20 cellular contexts compared by ENCODE assay signal in the genomic region with DNA sequence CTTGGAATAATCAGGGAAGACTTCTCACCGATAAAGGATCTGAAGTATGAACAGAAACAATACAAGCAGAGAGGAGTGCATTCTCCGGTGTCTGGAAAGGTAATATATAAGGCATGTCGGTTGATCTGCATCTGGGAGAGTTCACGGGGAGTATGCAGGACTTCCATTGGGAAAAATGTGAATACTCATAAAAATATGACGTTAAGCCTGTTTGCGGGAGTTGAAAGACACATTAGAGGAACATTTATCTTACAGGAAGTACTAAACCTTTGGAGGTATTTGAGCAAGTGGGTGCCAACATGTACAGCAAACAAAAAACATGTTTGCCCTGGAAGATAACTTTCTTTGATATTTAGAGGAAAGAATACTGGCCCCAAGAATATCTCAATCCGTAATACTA.
DNase-seq lines count a peak whose midpoint lies in the region; ATAC-seq and TF ChIP-seq lines count a peak whose summit lies in the region.
"Had no signal": no experiment of that assay in that cellular context is flagged by ENCODE, and none has a peak within 500 bp of the region (broad histone marks: within the 10 kb centered on the region; RNA-seq: fewer than 3 reads in every experiment).

No MANE protein-coding gene starts in this region.

- no peaks in the 10 kb centered on the region for H3K9me2 ChIP-seq in PC-3 (replicated peaks; ENCODE audit: low read length)

- 63% methylated on average over 7 of the region's 7 CpGs for WGBS in smooth muscle cell (ENCODE audit: low lambda C conversion rate)

- no peak overlapping the region for H2AFZ ChIP-seq in PC-3 (ENCODE audit: low read length)
- peak overlapping the region; percentile 51 for H2AFZ ChIP-seq in smooth muscle cell (ENCODE audit: low read depth)

- POLR2A ChIA-PET in PC-3 (lab: Charles Lee; ENCODE audit: unreplicated experiment): no interaction called here

- H3K27ac ChIP-seq in PC-3 (ENCODE audit: low read length) (no peak overlapping the region), smooth muscle cell (ENCODE audit: low read depth) (peak overlapping the region; percentile 8)
- H3K27ac ChIP-seq: BLaER1, SJCRH30 had no signal

- no peak for ATAC-seq in PC-3
- no peak for ATAC-seq in GM18907 (IDR thresholded peaks at IDR 0.05; ENCODE audit: unreplicated experiment)
- ATAC-seq in stimulated activated memory B cell treated with anti-CD40 and anti-IgM and Interleukin-4, amounts not matched to agents 10 μg/mL and 1 μg/mL and 100 μg/mL, for 72 hours: no peak

- no TSS peak for BruUV-seq in PC-3 (replicated peaks; lab: Mats Ljungman, UMichigan)

- no peak overlapping the region for H3K27ac Mint-ChIP-seq in stimulated activated memory B cell treated with anti-CD40 and anti-IgM and Interleukin-4, amounts not matched to agents 10 μg/mL and 1 μg/mL and 100 μg/mL, for 72 hours
- H3K27ac Mint-ChIP-seq: CD8-positive, alpha-beta memory T cell had no signal

- H3K9me3 Mint-ChIP-seq in stimulated activated memory B cell treated with anti-CD40 and anti-IgM and Interleukin-4, amounts not matched to agents 10 μg/mL and 1 μg/mL and 100 μg/mL, for 72 hours: peaks cover 3% of the 10 kb centered on the region

- H3K4me3 ChIP-seq in PC-3 (ENCODE audit: low read length): no peak overlapping the region
- H3K4me3 ChIP-seq in epithelial cell of esophagus (ENCODE audit: low read length): no peak overlapping the region
- no peak overlapping the region for H3K4me3 ChIP-seq in smooth muscle cell
- H3K4me3 ChIP-seq: BLaER1, HAP-1, SJCRH30 had no signal

- no peak overlapping the region for H3K4me3 Mint-ChIP-seq in stimulated activated memory B cell treated with anti-CD40 and anti-IgM and Interleukin-4, amounts not matched to agents 10 μg/mL and 1 μg/mL and 100 μg/mL, for 72 hours
- H3K4me3 Mint-ChIP-seq: CD8-positive, alpha-beta memory T cell had no signal

- no peaks in the 10 kb centered on the region; the same call in 1 of the 2 replicates for H3K9me3 ChIP-seq in PC-3 (ENCODE audit: low read length)
- no peaks in the 10 kb centered on the region for H3K9me3 ChIP-seq in smooth muscle cell (replicated peaks; ENCODE audit: low read depth)
- H3K9me3 ChIP-seq: HAP-1, SJCRH30 had no signal

- H3K4me1 ChIP-seq in PC-3 (ENCODE audit: insufficient read depth, low read length) (peaks cover 30% of the 10 kb centered on the region), smooth muscle cell (ENCODE audit: low read depth) (peaks cover 3% of the 10 kb centered on the region)
- H3K4me1 ChIP-seq: BLaER1, HAP-1, SJCRH30 had no signal

- H3K36me3 Mint-ChIP-seq in stimulated activated memory B cell treated with anti-CD40 and anti-IgM and Interleukin-4, amounts not matched to agents 10 μg/mL and 1 μg/mL and 100 μg/mL, for 72 hours: no peaks in the 10 kb centered on the region
- H3K36me3 Mint-ChIP-seq: CD8-positive, alpha-beta memory T cell had no signal

- no peaks in the 10 kb centered on the region for H3K4me1 Mint-ChIP-seq in stimulated activated memory B cell treated with anti-CD40 and anti-IgM and Interleukin-4, amounts not matched to agents 10 μg/mL and 1 μg/mL and 100 μg/mL, for 72 hours
- H3K4me1 Mint-ChIP-seq: CD8-positive, alpha-beta memory T cell had no signal

- intact Hi-C loops in PC-3 (cut with micrococcal nuclease): no loop called here

- CTCF ChIA-PET in PC-3 (lab: Charles Lee): no interaction called here

- H3K27me3 ChIP-seq in PC-3 (ENCODE audit: low read length): no peaks in the 10 kb centered on the region
- H3K27me3 ChIP-seq in smooth muscle cell (ENCODE audit: low read depth): no peaks in the 10 kb centered on the region
- H3K27me3 ChIP-seq: BLaER1, SJCRH30 had no signal

- no peak for TF ChIP-seq CTCF in PC-3 (conservative IDR thresholded peaks at IDR 0.05; ENCODE audit: low read depth, low read length)
- no peak for TF ChIP-seq CTCF in epithelial cell of esophagus (IDR thresholded peaks at IDR 0.05; ENCODE audit: insufficient read depth, low read depth, low read length, missing control alignments)
- no peak for TF ChIP-seq CTCF in smooth muscle cell (IDR thresholded peaks at IDR 0.05; ENCODE audit: borderline replicate concordance, insufficient read depth, poor library complexity, severe bottlenecking)

- H3K4me2 ChIP-seq in PC-3 (ENCODE audit: low read length) (no peak overlapping the region), smooth muscle cell (no peak overlapping the region)
- H3K4me2 ChIP-seq: BLaER1 had no signal

- H3K79me2 ChIP-seq in PC-3 (ENCODE audit: low read length): no peaks in the 10 kb centered on the region
- H3K79me2 ChIP-seq in smooth muscle cell (ENCODE audit: low read depth): no peaks in the 10 kb centered on the region

- DNase-seq in NCI-H2196 treated with DMSO at 0.1 percent for 48 hours (lab: John Stamatoyannopoulos, UW; ENCODE audit: unreplicated experiment) (peak; percentile 4), NCI-H2196 (lab: John Stamatoyannopoulos, UW; ENCODE audit: unreplicated experiment) (no peak), PC-3 (peak; percentile 51), epithelial cell of esophagus (ENCODE audit: low read depth) (peak; percentile 11), smooth muscle cell (lab: John Stamatoyannopoulos, UW; ENCODE audit: unreplicated experiment) (no peak), retina (no peak)
- DNase-seq: CD8-positive, alpha-beta memory T cell; KG1; MM.1S; NCI-H1105; NCI-H187; NCI-H446; NCI-H69; RPMI8226; SJCRH30; SW 1271 had no signal

- no peaks in the 10 kb centered on the region for H4K20me1 ChIP-seq in PC-3 (ENCODE audit: low read length)
- H4K20me1 ChIP-seq in smooth muscle cell (ENCODE audit: low read depth): no peaks in the 10 kb centered on the region
- H4K20me1 ChIP-seq: BLaER1 had no signal

- H3K27me3 Mint-ChIP-seq in stimulated activated memory B cell treated with anti-CD40 and anti-IgM and Interleukin-4, amounts not matched to agents 10 μg/mL and 1 μg/mL and 100 μg/mL, for 72 hours: no peaks in the 10 kb centered on the region
- H3K27me3 Mint-ChIP-seq: CD8-positive, alpha-beta memory T cell had no signal

- no peaks in the 10 kb centered on the region for H3K36me3 ChIP-seq in PC-3 (ENCODE audit: low read depth, low read length)
- H3K36me3 ChIP-seq in smooth muscle cell (ENCODE audit: low read depth): no peaks in the 10 kb centered on the region
- H3K36me3 ChIP-seq: BLaER1, HAP-1, SJCRH30 had no signal

- H3K9ac ChIP-seq in PC-3 (ENCODE audit: low read length) (no peak overlapping the region), smooth muscle cell (ENCODE audit: low read depth) (no peak overlapping the region)
- H3K9ac ChIP-seq: BLaER1 had no signal

- H3F3A ChIP-seq in PC-3 (ENCODE audit: low read length, unreplicated experiment): no peaks in the 10 kb centered on the region
- no peaks in the 10 kb centered on the region for H3F3A ChIP-seq in smooth muscle cell (ENCODE audit: low read depth)

Comparison
In these comparisons a context has a peak if more than half of its experiments do, and no peak if none do; other contexts are left out.
1. DNase-seq: peak in NCI-H2196 treated with DMSO at 0.1 percent for 48 hours (single experiment), PC-3 (single experiment) and epithelial cell of esophagus (single experiment); none in NCI-H2196 (single experiment), smooth muscle cell (single experiment) and retina (single experiment).